Comparison of ENCODE assay signal across 22 cellular contexts in the genomic region with DNA sequence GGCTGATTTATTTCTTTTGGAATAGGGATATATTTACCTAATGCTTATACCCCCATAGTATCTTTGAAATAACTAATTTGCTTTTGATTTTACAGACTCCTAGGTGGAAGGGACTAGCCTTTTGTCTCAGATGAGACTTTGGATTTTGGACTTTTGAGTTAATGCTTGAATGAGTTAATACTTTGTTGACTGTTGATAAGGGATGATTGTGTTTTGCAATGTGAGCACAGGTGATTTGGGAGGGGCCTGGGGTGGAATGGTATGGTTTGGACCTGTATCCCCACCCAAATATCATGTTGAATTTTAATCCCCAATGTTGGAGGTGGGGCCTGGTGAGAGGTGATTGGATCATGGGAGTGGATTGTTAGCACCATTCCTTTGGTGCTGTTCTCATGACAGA. TPM values are rescaled to one million over a fixed set of nuclear protein-coding genes. Genes with fewer than 3 reads are reported as not detected.
"Had no signal": no experiment of that assay in that cellular context is flagged by ENCODE, and none has a peak within 500 bp of the region (broad histone marks: within the 10 kb centered on the region; RNA-seq: fewer than 3 reads in every experiment).

No MANE protein-coding gene starts in this region.

- DNase-seq: IMR-90, Karpas-422, KG1, MG63, NCI-H1092, NCI-H1105 treated with DMSO at 0.1 percent for 48 hours, NCI-H1436, NCI-H187, NCI-H2029, NCI-H2081 treated with DMSO at 0.1 percent for 48 hours, NCI-H2171, NCI-H226, NCI-H446, NCI-H510A, NCI-H524 treated with DMSO at 0.1 percent for 48 hours, NCI-H69, NCI-H774, Right ventricle myocardium superior, RPMI8226, SK-N-SH, SW 1271 had no signal

- H3K27me3 ChIP-seq: MG63 had no signal

- H3K36me3 ChIP-seq: MG63 had no signal

- H3K9me3 ChIP-seq: MG63 had no signal

- H3K9ac ChIP-seq: SK-N-SH had no signal

- H3K4me3 ChIP-seq: MG63 had no signal

RNA-seq across cellular contexts. Expression of gene ZC3H12B, which starts 59.0 kb away (rescaled TPM):
- total RNA-seq: HT-29 had no signal
